Comparison of ENCODE assay signal across 8 cellular contexts in genomic region chr22:40024201-40025061, GRCh38. TPM values are rescaled to one million over a fixed set of nuclear protein-coding genes. Genes with fewer than 3 reads are reported as not detected.
DNase-seq lines count a peak whose midpoint lies in the region; ATAC-seq and TF ChIP-seq lines count a peak whose summit lies in the region.

No MANE protein-coding gene starts in this region.

- H3K9me3 Mint-ChIP-seq in chondrocyte (ENCODE audit: low read depth) = no peaks in the 10 kb centered on the region

- H3K4me3 ChIP-seq in right lobe of liver = no peak overlapping the region

- no peaks in the 10 kb centered on the region for H3K36me3 ChIP-seq in right lobe of liver

- no peaks in the 10 kb centered on the region for H3K4me1 ChIP-seq in right lobe of liver

- DNase-seq in NCI-H2029 (lab: John Stamatoyannopoulos, UW) (peak; percentile 46), NCI-H2029 treated with DMSO at 0.1 percent for 48 hours (lab: John Stamatoyannopoulos, UW) (no peak), NCI-H2227 (lab: John Stamatoyannopoulos, UW; ENCODE audit: unreplicated experiment) (peak; percentile 74), chondrocyte (ENCODE audit: low spot score) (no peak), right lobe of liver (peak; percentile 73 to 79 (median 76))
- DNase-seq in activated CD4-positive, alpha-beta T cell treated with anti-CD3 and anti-CD28 coated beads for 24 hours (ENCODE audit: low read depth in 2 of 2) = peak; percentile 48 to 54
- DNase-seq in stimulated activated CD8-positive, alpha-beta memory T cell treated with anti-CD3 and anti-CD28 coated beads, Interleukin-12 subunit alpha, Interleukin-12 subunit beta, amount 100 ng/mL, for 1 hour (ENCODE audit: low read depth) = peak; percentile 39

- TF ChIP-seq CTCF in chondrocyte (IDR thresholded peaks at IDR 0.05) (peak; percentile 98), right lobe of liver (IDR thresholded peaks at IDR 0.05) (peak; percentile 80 to 93 (median 91))

- H3K4me3 Mint-ChIP-seq in chondrocyte (ENCODE audit: unreplicated experiment) = no peak overlapping the region

- no peaks in the 10 kb centered on the region for H3K27me3 Mint-ChIP-seq in chondrocyte (ENCODE audit: low read depth)

- no peak overlapping the region for H3K27ac ChIP-seq in right lobe of liver

- TF ChIP-seq POLR2A in right lobe of liver (IDR thresholded peaks at IDR 0.05) = no peak

- H3K9me3 ChIP-seq in right lobe of liver = no peaks in the 10 kb centered on the region

- WGBS in right lobe of liver (ENCODE audit: insufficient coverage, low coverage, low lambda C conversion rate, missing lambda C conversion rate) = 24% methylated on average over 14 of the region's 16 CpGs

- H3K27me3 ChIP-seq in right lobe of liver = no peaks in the 10 kb centered on the region

- no peak overlapping the region for H3K27ac Mint-ChIP-seq in chondrocyte (ENCODE audit: unreplicated experiment)

- H3K36me3 Mint-ChIP-seq in chondrocyte (ENCODE audit: low read depth) = no peaks in the 10 kb centered on the region

- peak; percentile 85 to 95 (median 92) for ATAC-seq in right lobe of liver
- ATAC-seq in HG02970 (IDR thresholded peaks at IDR 0.05; ENCODE audit: low FRiP score, unreplicated experiment) = no peak

- intact Hi-C loops in right lobe of liver (cut with DNase I) = loop anchor here (5.0 to 10.0 kb wide), 4 partner anchors 90 to 487 kb away; no protein-coding TSS in a partner anchor

- H3K4me1 Mint-ChIP-seq in chondrocyte (ENCODE audit: low read depth) = no peaks in the 10 kb centered on the region

RNA-seq across cellular contexts. Expression of gene FAM83F, which starts 29.7 kb away (rescaled TPM):
- total RNA-seq in chondrocyte (0.22 TPM in 1 of 3 replicates, not detected in the others), right lobe of liver (1 to 10 TPM; 1.1 to 4.5 (median 1.6) TPM)

Comparison
In these comparisons a context has a peak if more than half of its experiments do, and no peak if none do; other contexts are left out.
1. DNase-seq: peak in NCI-H2029 (single experiment), NCI-H2227 (single experiment), activated CD4-positive, alpha-beta T cell treated with anti-CD3 and anti-CD28 coated beads for 24 hours (2 of 2), right lobe of liver (3 of 3) and stimulated activated CD8-positive, alpha-beta memory T cell treated with anti-CD3 and anti-CD28 coated beads, Interleukin-12 subunit alpha, Interleukin-12 subunit beta, amount 100 ng/mL, for 1 hour (single experiment); none in NCI-H2029 treated with DMSO at 0.1 percent for 48 hours (single experiment) and chondrocyte (single experiment).